In genomic region chr13:113307491-113307890, GRCh38 we compare ENCODE assay signal across 1 cellular context.
TF ChIP-seq lines count a peak whose summit lies in the region.

No MANE protein-coding gene starts in this region.

TF ChIP-seq in IMR-90, 13 proteins besides CTCF, POLR2A, EP300 and RAD21:
- no peak for TF ChIP-seq SMC3 (IDR thresholded peaks at IDR 0.05; ENCODE audit: low read depth, low read length)
- no peak for TF ChIP-seq BHLHE40 (IDR thresholded peaks at IDR 0.05; ENCODE audit: low read depth, low read length)
- no peak for TF ChIP-seq RCOR1 (IDR thresholded peaks at IDR 0.05; ENCODE audit: insufficient replicate concordance, low read length)
- TF ChIP-seq ELK1 (IDR thresholded peaks at IDR 0.05; ENCODE audit: borderline replicate concordance, low read depth, low read length), result no peak
- TF ChIP-seq USF2 (IDR thresholded peaks at IDR 0.05; ENCODE audit: low read depth, low read length), result no peak
- TF ChIP-seq MAFK (IDR thresholded peaks at IDR 0.05; ENCODE audit: low read depth, low read length), result no peak
- no peak for TF ChIP-seq MAZ (IDR thresholded peaks at IDR 0.05; ENCODE audit: borderline replicate concordance, low read depth, low read length)
- TF ChIP-seq CHD1 (IDR thresholded peaks at IDR 0.05; ENCODE audit: low read depth, low read length), result no peak
- no peak for TF ChIP-seq RFX5 (IDR thresholded peaks at IDR 0.05; ENCODE audit: low read depth, low read length)
- no peak for TF ChIP-seq FOS (IDR thresholded peaks at IDR 0.05; ENCODE audit: low read depth, low read length)
- no peak for TF ChIP-seq NFE2L2 (IDR thresholded peaks at IDR 0.05; ENCODE audit: low read depth, low read length)
- TF ChIP-seq CEBPB (IDR thresholded peaks at IDR 0.05; ENCODE audit: low read depth, low read length), result no peak
- no peak for TF ChIP-seq MXI1 (IDR thresholded peaks at IDR 0.05; ENCODE audit: borderline replicate concordance, low read depth, low read length)
